In the genomic region with DNA sequence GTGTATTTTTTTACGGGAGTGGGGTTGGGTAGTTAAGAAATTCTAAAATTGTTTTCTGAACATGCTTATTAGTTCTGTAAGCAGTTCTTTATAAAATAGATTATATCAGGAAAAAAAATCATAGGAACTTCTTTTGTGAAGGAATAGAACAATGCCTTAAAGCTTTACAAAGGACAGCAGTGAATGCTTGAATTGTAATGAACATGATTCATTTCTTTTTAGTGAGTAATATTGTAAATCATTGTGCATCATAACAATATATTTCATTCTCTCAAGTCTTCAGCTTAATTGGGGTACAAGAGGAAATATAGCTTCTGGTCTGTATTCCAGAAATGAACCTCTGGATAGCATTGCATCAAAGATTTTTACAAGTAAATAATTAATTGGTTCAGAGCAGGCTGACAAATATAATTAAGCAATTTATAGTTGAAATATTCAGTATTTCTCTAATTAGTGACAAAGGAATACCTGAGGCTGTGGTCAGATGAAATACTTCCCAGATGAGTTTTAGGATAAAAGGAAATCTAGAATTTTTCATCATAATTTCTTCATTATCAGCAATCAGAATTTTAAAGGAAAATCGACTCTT, we compare ENCODE assay signal across 28 cellular contexts.
DNase-seq lines count a peak whose midpoint lies in the region; ATAC-seq and TF ChIP-seq lines count a peak whose summit lies in the region.
"Had no signal": no experiment of that assay in that cellular context is flagged by ENCODE, and none has a peak within 500 bp of the region (broad histone marks: within the 10 kb centered on the region; RNA-seq: fewer than 3 reads in every experiment).

No MANE protein-coding gene starts in this region.

- H3K27ac Mint-ChIP-seq in activated naive CD8-positive, alpha-beta T cell treated with anti-CD3 and anti-CD28 coated beads, Interleukin-2, amount 50 U/mL, for 24 hours: no peak overlapping the region
- H3K27ac Mint-ChIP-seq: activated CD4-positive, alpha-beta memory T cell treated with anti-CD3 and anti-CD28 coated beads for 36 hours; activated naive CD8-positive, alpha-beta T cell treated with anti-CD3 and anti-CD28 coated beads for 36 hours; neural progenitor cell; type B pancreatic cell had no signal

- no peaks in the 10 kb centered on the region for H3K27me3 Mint-ChIP-seq in activated naive CD8-positive, alpha-beta T cell treated with anti-CD3 and anti-CD28 coated beads, Interleukin-2, amount 50 U/mL, for 24 hours
- H3K27me3 Mint-ChIP-seq: activated CD4-positive, alpha-beta memory T cell treated with anti-CD3 and anti-CD28 coated beads for 36 hours; activated naive CD8-positive, alpha-beta T cell treated with anti-CD3 and anti-CD28 coated beads for 36 hours; type B pancreatic cell had no signal

- 70 to 75% (median 73%) methylated on average over 2 of the region's 2 CpGs for WGBS in heart left ventricle, 4 donors
- 87 to 94% (median 93%) methylated on average over 2 of the region's 2 CpGs for WGBS in stomach, 5 donors

- H3K4me3 Mint-ChIP-seq in activated naive CD8-positive, alpha-beta T cell treated with anti-CD3 and anti-CD28 coated beads, Interleukin-2, amount 50 U/mL, for 24 hours: no peak overlapping the region
- H3K4me3 Mint-ChIP-seq: activated CD4-positive, alpha-beta memory T cell treated with anti-CD3 and anti-CD28 coated beads for 36 hours; activated naive CD8-positive, alpha-beta T cell treated with anti-CD3 and anti-CD28 coated beads for 36 hours; neural progenitor cell; type B pancreatic cell had no signal

- no peak for TF ChIP-seq POLR2A in heart left ventricle (IDR thresholded peaks at IDR 0.05)
- no peak for TF ChIP-seq POLR2A in stomach (IDR thresholded peaks at IDR 0.05)

- peaks cover 0 to 3% (median 0%) of the 10 kb centered on the region in 12 donors for H3K9me3 ChIP-seq in heart left ventricle
- no peaks in the 10 kb centered on the region for H3K9me3 ChIP-seq in SJSA1 (replicated peaks)
- H3K9me3 ChIP-seq in stomach: no peaks in the 10 kb centered on the region
- H3K9me3 ChIP-seq: BLaER1, psoas muscle had no signal

- peaks cover 7% of the 10 kb centered on the region for H3K36me3 Mint-ChIP-seq in activated naive CD8-positive, alpha-beta T cell treated with anti-CD3 and anti-CD28 coated beads, Interleukin-2, amount 50 U/mL, for 24 hours (ENCODE audit: low read depth)
- H3K36me3 Mint-ChIP-seq: activated CD4-positive, alpha-beta memory T cell treated with anti-CD3 and anti-CD28 coated beads for 36 hours; neural progenitor cell; type B pancreatic cell had no signal

- ATAC-seq in heart left ventricle (no peak), left ventricle myocardium superior (no peak), foreskin keratinocyte (peak; percentile 90)
- no peak for ATAC-seq in activated naive CD8-positive, alpha-beta T cell treated with anti-CD3 and anti-CD28 coated beads, Interleukin-2, amount 50 U/mL, for 24 hours
- ATAC-seq: GM12878, psoas muscle had no signal

- TF ChIP-seq CTCF in heart left ventricle (IDR thresholded peaks at IDR 0.05): no peak
- no peak for TF ChIP-seq CTCF in foreskin keratinocyte (conservative IDR thresholded peaks at IDR 0.05)
- no peak for TF ChIP-seq CTCF in stomach (IDR thresholded peaks at IDR 0.05)

- H3K36me3 ChIP-seq in heart left ventricle: peaks cover 0 to 14% (median 0%) of the 10 kb centered on the region in 9 donors
- peaks cover 11% of the 10 kb centered on the region for H3K36me3 ChIP-seq in SJSA1
- H3K36me3 ChIP-seq in stomach: peaks cover 0 to 16% (median 4%) of the 10 kb centered on the region in 4 donors
- H3K36me3 ChIP-seq: neural progenitor cell had no signal

- H3K4me1 Mint-ChIP-seq in activated naive CD8-positive, alpha-beta T cell treated with anti-CD3 and anti-CD28 coated beads, Interleukin-2, amount 50 U/mL, for 24 hours: peaks cover 25% of the 10 kb centered on the region

- DNase-seq in heart left ventricle: no peak
- DNase-seq in left ventricle myocardium superior: no peak
- peak in 1 of 2 experiments; percentile 10 for DNase-seq in SJSA1 (ENCODE audit: low read depth in 1 of 2, low spot score in 2 of 2)
- peak; percentile 39 to 66 for DNase-seq in foreskin keratinocyte
- DNase-seq in activated naive CD8-positive, alpha-beta T cell treated with anti-CD3 and anti-CD28 coated beads, Interleukin-2, amount 50 U/mL, for 24 hours: no peak
- DNase-seq in NCI-H524 (lab: John Stamatoyannopoulos, UW): no peak
- no peak for DNase-seq in stomach
- no peak for DNase-seq in T-helper 1 cell
- DNase-seq: ACHN; activated CD4-positive, alpha-beta memory T cell treated with anti-CD3 and anti-CD28 coated beads for 36 hours; activated CD4-positive, CD25-positive, alpha-beta regulatory T cell; activated effector memory CD4-positive, alpha-beta T cell treated with Interleukin-2 at 50 U/mL for 16 hours; activated naive CD8-positive, alpha-beta T cell treated with anti-CD3 and anti-CD28 coated beads for 36 hours; COR-L47; DND-41; hypothalamus; NCI-H1092 treated with DMSO at 0.1 percent for 48 hours; NCI-H1930; NCI-H748 treated with DMSO at 0.1 percent for 48 hours; psoas muscle; RPMI8226; stimulated activated CD4-positive, alpha-beta T cell treated with anti-CD3 and anti-CD28 coated beads, Interleukin-1b, Interleukin-23, amount 100 ng/mL, for 48 hours; T1000 had no signal

- H3K4me1 ChIP-seq in heart left ventricle: peaks cover 4 to 70% (median 45%) of the 10 kb centered on the region in 12 donors
- H3K4me1 ChIP-seq in SJSA1 (replicated peaks): peaks cover 41% of the 10 kb centered on the region
- peaks cover 31% of the 10 kb centered on the region for H3K4me1 ChIP-seq in foreskin keratinocyte
- peaks cover 0 to 31% (median 15%) of the 10 kb centered on the region in 4 donors for H3K4me1 ChIP-seq in stomach
- H3K4me1 ChIP-seq: BLaER1 had no signal

- TF ChIP-seq EP300 in stomach (IDR thresholded peaks at IDR 0.05): no peak

- intact Hi-C loops in heart left ventricle (cut with DNase I) (loop anchor here in 8 of 10 donors (2.0 to 10.0 kb wide), 6 partner anchors 65 to 115 kb away; a partner anchor contains a TSS), left ventricle myocardium superior (cut with micrococcal nuclease) (loop anchor here (10.0 kb wide), 1 partner anchor 105 kb away; no protein-coding TSS in a partner anchor), stomach (cut with DNase I; ENCODE audit: low total_unique reads) (no loop called here)

- H3K9me3 Mint-ChIP-seq in activated naive CD8-positive, alpha-beta T cell treated with anti-CD3 and anti-CD28 coated beads, Interleukin-2, amount 50 U/mL, for 24 hours: no peaks in the 10 kb centered on the region
- H3K9me3 Mint-ChIP-seq: activated CD4-positive, alpha-beta memory T cell treated with anti-CD3 and anti-CD28 coated beads for 36 hours; activated naive CD8-positive, alpha-beta T cell treated with anti-CD3 and anti-CD28 coated beads for 36 hours; neural progenitor cell; type B pancreatic cell had no signal

- H3K4me3 ChIP-seq in heart left ventricle (no peak overlapping the region), SJSA1 (no peak overlapping the region), stomach (no peak overlapping the region)
- H3K4me3 ChIP-seq: BLaER1, GM12878, neural progenitor cell, psoas muscle, skin epidermis had no signal

- H3K27ac ChIP-seq in heart left ventricle (peak overlapping the region in 9 of 12 donors; percentile 1 to 66 (median 46)), SJSA1 (peak overlapping the region; percentile 72), foreskin keratinocyte (peak overlapping the region; percentile 34), stomach (no peak overlapping the region)
- H3K27ac ChIP-seq: BLaER1, neural progenitor cell, psoas muscle, skin epidermis had no signal

- H3K27me3 ChIP-seq in heart left ventricle (no peaks in the 10 kb centered on the region), SJSA1 (replicated peaks) (no peaks in the 10 kb centered on the region), foreskin keratinocyte (no peaks in the 10 kb centered on the region), stomach (no peaks in the 10 kb centered on the region)
- H3K27me3 ChIP-seq: BLaER1, neural progenitor cell had no signal

Comparison
In these comparisons a context has a peak if more than half of its experiments do, and no peak if none do; other contexts are left out.
1. DNase-seq: peak in foreskin keratinocyte (2 of 2); none in heart left ventricle (0 of 5), left ventricle myocardium superior (single experiment), activated naive CD8-positive, alpha-beta T cell treated with anti-CD3 and anti-CD28 coated beads, Interleukin-2, amount 50 U/mL, for 24 hours (single experiment), NCI-H524 (0 of 2), stomach (single experiment) and T-helper 1 cell (0 of 5).
2. H3K27ac ChIP-seq: peak in heart left ventricle (9 of 12), SJSA1 (single experiment) and foreskin keratinocyte (single experiment); none in stomach (0 of 5).